Comparison of ENCODE assay signal across 15 cellular contexts in the genomic region with DNA sequence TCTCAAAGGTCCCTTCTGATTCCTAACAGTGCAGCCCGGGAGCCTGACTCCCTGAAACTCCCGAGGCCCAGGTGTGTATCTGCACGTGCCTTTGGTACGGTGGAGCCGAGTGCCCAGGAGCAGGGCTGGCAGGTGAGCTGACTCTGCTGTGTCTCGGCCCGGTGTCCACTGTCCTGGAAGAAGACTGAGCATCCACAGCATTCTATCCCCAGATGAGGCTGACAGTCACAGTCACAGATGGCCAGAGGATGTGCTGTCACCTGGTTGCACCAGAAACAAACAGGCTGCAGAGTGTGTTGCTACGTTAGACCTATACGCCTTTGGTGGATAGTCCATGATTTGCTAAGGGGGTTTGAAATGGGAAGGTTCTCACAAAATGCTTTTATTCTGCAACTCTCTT. TPM values are rescaled to one million over a fixed set of nuclear protein-coding genes. Genes with fewer than 3 reads are reported as not detected.
DNase-seq lines count a peak whose midpoint lies in the region; ATAC-seq and TF ChIP-seq lines count a peak whose summit lies in the region.
"Had no signal": no experiment of that assay in that cellular context is flagged by ENCODE, and none has a peak within 500 bp of the region (broad histone marks: within the 10 kb centered on the region; RNA-seq: fewer than 3 reads in every experiment).

No MANE protein-coding gene starts in this region.

- BruUV-seq in Panc1 (replicated peaks; lab: Mats Ljungman, UMichigan) = no TSS peak

- no peaks in the 10 kb centered on the region for H3K36me3 Mint-ChIP-seq in activated CD4-positive, alpha-beta T cell treated with anti-CD3 and anti-CD28 coated beads for 36 hours (ENCODE audit: low read depth)
- no peaks in the 10 kb centered on the region for H3K36me3 Mint-ChIP-seq in T-helper 2 cell treated with Interferon-gamma antibody and Interleukin-4, amounts not matched to agents 5 μg/mL and 100 μg/mL, for 36 hours (ENCODE audit: low read depth)

- H3K9me3 ChIP-seq in Panc1 (ENCODE audit: control insufficient read depth, insufficient read depth, low read depth, low read length) = no peaks in the 10 kb centered on the region
- H3K9me3 ChIP-seq in left lung = no peaks in the 10 kb centered on the region
- H3K9me3 ChIP-seq in sigmoid colon = no peaks in the 10 kb centered on the region
- H3K9me3 ChIP-seq: BLaER1, prostate gland, SJCRH30 had no signal

- DNase-seq in activated CD4-positive, alpha-beta T cell treated with anti-CD3 and anti-CD28 coated beads for 36 hours = no peak
- DNase-seq in activated CD4-positive, alpha-beta T cell treated with anti-CD3 and anti-CD28 coated beads for 48 hours = no peak
- DNase-seq in Panc1 (ENCODE audit: low read depth, low spot score) (no peak), left lung (no peak), sigmoid colon (peak; percentile 63), NCI-H526 treated with DMSO at 0.1 percent for 48 hours (lab: John Stamatoyannopoulos, UW) (no peak)
- DNase-seq in T-helper 2 cell treated with Interferon-gamma antibody and Interleukin-4, amounts not matched to agents 5 μg/mL and 100 μg/mL, for 36 hours (ENCODE audit: low spot score) = no peak

- in situ Hi-C loops in Panc1 (cut with HindIII; ENCODE audit: low pct_unique_long_range_greater_than_20kb, low sequenced_read_pairs) = no loop called here

- H3K27me3 ChIP-seq in Panc1 (ENCODE audit: control insufficient read depth, insufficient read depth, low read length) (no peaks in the 10 kb centered on the region), left lung (no peaks in the 10 kb centered on the region), sigmoid colon (no peaks in the 10 kb centered on the region)
- H3K27me3 ChIP-seq: BLaER1 had no signal

- 88 to 92% methylated on average over 9 of the region's 9 CpGs for WGBS in sigmoid colon, 2 donors

- intact Hi-C loops in activated CD4-positive, alpha-beta T cell treated with anti-CD3 and anti-CD28 coated beads for 36 hours (cut with DNase I, micrococcal nuclease) = loop anchor here (1.0 to 10.0 kb wide), 2 partner anchors 67 to 405 kb away; no protein-coding TSS in a partner anchor
- intact Hi-C loops in Panc1 (cut with micrococcal nuclease; ENCODE audit: unreplicated experiment) = loop anchor here (1.0 kb wide), 2 partner anchors 47 to 67 kb away; no protein-coding TSS in a partner anchor
- intact Hi-C loops in left lung (cut with DNase I) = loop anchor here (2.0 to 10.0 kb wide), 2 partner anchors 65 kb away; no protein-coding TSS in a partner anchor
- intact Hi-C loops in sigmoid colon (cut with DNase I) = loop anchor here (1.0 kb wide), 1 partner anchor 67 kb away; no protein-coding TSS in a partner anchor

- no peaks in the 10 kb centered on the region for H3K36me3 ChIP-seq in Panc1 (ENCODE audit: control insufficient read depth, insufficient read depth, low read length)
- H3K36me3 ChIP-seq in left lung = no peaks in the 10 kb centered on the region
- no peaks in the 10 kb centered on the region for H3K36me3 ChIP-seq in sigmoid colon
- H3K36me3 ChIP-seq: BLaER1, prostate gland, SJCRH30 had no signal

- no peak for TF ChIP-seq POLR2A in sigmoid colon (IDR thresholded peaks at IDR 0.05)

- H3K27ac Mint-ChIP-seq in activated CD4-positive, alpha-beta T cell treated with anti-CD3 and anti-CD28 coated beads for 36 hours = no peak overlapping the region
- H3K27ac Mint-ChIP-seq in T-helper 2 cell treated with Interferon-gamma antibody and Interleukin-4, amounts not matched to agents 5 μg/mL and 100 μg/mL, for 36 hours = no peak overlapping the region

- H3K4me3 Mint-ChIP-seq in activated CD4-positive, alpha-beta T cell treated with anti-CD3 and anti-CD28 coated beads for 36 hours = no peak overlapping the region
- no peak overlapping the region for H3K4me3 Mint-ChIP-seq in T-helper 2 cell treated with Interferon-gamma antibody and Interleukin-4, amounts not matched to agents 5 μg/mL and 100 μg/mL, for 36 hours

- no peak overlapping the region for H3K27ac ChIP-seq in Panc1 (ENCODE audit: low read length)
- no peak overlapping the region for H3K27ac ChIP-seq in left lung
- H3K27ac ChIP-seq in sigmoid colon = no peak overlapping the region
- H3K27ac ChIP-seq: BLaER1, prostate gland, SJCRH30 had no signal

- no peak for TF ChIP-seq EP300 in sigmoid colon (IDR thresholded peaks at IDR 0.05)

- peak; percentile 16 for ATAC-seq in activated CD4-positive, alpha-beta T cell treated with anti-CD3 and anti-CD28 coated beads for 36 hours
- ATAC-seq in Panc1 (peak; percentile 55), left lung (peak; percentile 6), GM21737 (IDR thresholded peaks at IDR 0.05; ENCODE audit: unreplicated experiment) (no peak)

- H3K4me3 ChIP-seq in Panc1 (ENCODE audit: low read depth in 2 of 2, low read length in 2 of 2) (no peak overlapping the region), left lung (no peak overlapping the region), sigmoid colon (no peak overlapping the region)
- H3K4me3 ChIP-seq: BLaER1, prostate gland, SJCRH30 had no signal

- POLR2A ChIA-PET in activated CD4-positive, alpha-beta T cell treated with anti-CD3 and anti-CD28 coated beads for 36 hours (lab: Charles Lee) = interaction anchor here (1.0 to 2.0 kb wide), 2 partner anchors 65 to 67 kb away, joined by 8 to 11 read pairs; no protein-coding TSS in a partner anchor
- POLR2A ChIA-PET in Panc1 (lab: Charles Lee) = no interaction called here

- CTCF ChIA-PET in activated CD4-positive, alpha-beta T cell treated with anti-CD3 and anti-CD28 coated beads for 36 hours (lab: Charles Lee) = interaction anchor here (0.6 to 8.8 kb wide), 41 partner anchors 9 to 242 kb away, joined by 3 to 455 read pairs (median 7); partner anchors contain the start of gene ETV3L
- CTCF ChIA-PET in Panc1 (lab: Charles Lee) = interaction anchor here (0.6 to 2.6 kb wide), 17 partner anchors 9 to 102 kb away, joined by 3 to 85 read pairs (median 4); partner anchors contain the start of gene ETV3

- H3K4me1 Mint-ChIP-seq in activated CD4-positive, alpha-beta T cell treated with anti-CD3 and anti-CD28 coated beads for 36 hours = no peaks in the 10 kb centered on the region
- no peaks in the 10 kb centered on the region for H3K4me1 Mint-ChIP-seq in T-helper 2 cell treated with Interferon-gamma antibody and Interleukin-4, amounts not matched to agents 5 μg/mL and 100 μg/mL, for 36 hours (ENCODE audit: low read depth)

- H3K9me3 Mint-ChIP-seq in activated CD4-positive, alpha-beta T cell treated with anti-CD3 and anti-CD28 coated beads for 36 hours (ENCODE audit: low read depth) = no peaks in the 10 kb centered on the region
- no peaks in the 10 kb centered on the region for H3K9me3 Mint-ChIP-seq in T-helper 2 cell treated with Interferon-gamma antibody and Interleukin-4, amounts not matched to agents 5 μg/mL and 100 μg/mL, for 36 hours

- H3K4me1 ChIP-seq in Panc1 (ENCODE audit: control insufficient read depth, insufficient read depth, low read length) = no peaks in the 10 kb centered on the region
- H3K4me1 ChIP-seq in left lung = peaks cover 0 to 9% of the 10 kb centered on the region in 2 donors
- peaks cover 0 to 16% (median 11%) of the 10 kb centered on the region in 4 donors for H3K4me1 ChIP-seq in sigmoid colon
- H3K4me1 ChIP-seq: prostate gland, SJCRH30 had no signal

- TF ChIP-seq CTCF in Panc1 (IDR thresholded peaks at IDR 0.05) (no peak), left lung (IDR thresholded peaks at IDR 0.05) (no peak), sigmoid colon (IDR thresholded peaks at IDR 0.05) (no peak)

- peaks cover 2% of the 10 kb centered on the region for H3K27me3 Mint-ChIP-seq in activated CD4-positive, alpha-beta T cell treated with anti-CD3 and anti-CD28 coated beads for 36 hours
- H3K27me3 Mint-ChIP-seq in T-helper 2 cell treated with Interferon-gamma antibody and Interleukin-4, amounts not matched to agents 5 μg/mL and 100 μg/mL, for 36 hours (ENCODE audit: low read depth) = peaks cover 2% of the 10 kb centered on the region

RNA-seq across cellular contexts. Expression of gene ETV3L, which starts 9.8 kb away (rescaled TPM):
- total RNA-seq in activated CD4-positive, alpha-beta T cell treated with anti-CD3 and anti-CD28 coated beads for 36 hours = not detected
- total RNA-seq in Panc1 (2021; ENCODE audit: unreplicated experiment) (not detected), left lung (not detected), sigmoid colon (not detected)
- polyA plus RNA-seq in Panc1 (2012; ENCODE audit: insufficient read length) = not detected
- under 1 TPM in 1 of 3 donors, not detected in 2; 0.03 TPM for polyA plus RNA-seq in sigmoid colon
- total RNA-seq: A172, aorta, left cardiac atrium, prostate gland, SJCRH30, urinary bladder had no signal
- polyA plus RNA-seq: aorta, urinary bladder had no signal

RNA-seq across cellular contexts. Expression of gene ARHGEF11, which starts 44.2 kb away (rescaled TPM):
- total RNA-seq in activated CD4-positive, alpha-beta T cell treated with anti-CD3 and anti-CD28 coated beads for 36 hours = 1 to 10 TPM; 3.5 to 4.8 TPM
- total RNA-seq in Panc1 (2021; ENCODE audit: unreplicated experiment) (55.5 TPM), left lung (10 to 100 TPM; 35.8 to 53.4 TPM), sigmoid colon (10 to 100 TPM; 27.5 to 46.8 (median 33.6) TPM)
- 44.3 TPM for polyA plus RNA-seq in Panc1 (2012; ENCODE audit: insufficient read length)
- 10 to 100 TPM; 14.8 to 26.9 (median 16.8) TPM for polyA plus RNA-seq in sigmoid colon

RNA-seq across cellular contexts. Expression of gene ETV3, which starts 48.4 kb away (rescaled TPM):
- total RNA-seq in activated CD4-positive, alpha-beta T cell treated with anti-CD3 and anti-CD28 coated beads for 36 hours = 10 to 100 TPM; 32.0 to 36.7 TPM
- total RNA-seq in Panc1 (2021; ENCODE audit: unreplicated experiment) = 22.2 TPM
- 8.9 TPM for polyA plus RNA-seq in Panc1 (2012; ENCODE audit: insufficient read length)
- total RNA-seq in left lung = 10 to 100 TPM; 23.3 to 26.3 TPM
- 10 to 100 TPM; 14.1 to 20.2 (median 17.6) TPM for total RNA-seq in sigmoid colon
- polyA plus RNA-seq in sigmoid colon = 10 to 100 TPM in 1 of 3 donors, 1 to 10 TPM in 2; 6.6 to 12.4 (median 9.0) TPM
